18 cellular contexts compared by ENCODE assay signal in genomic region chr20:44983095-44983674, GRCh38. TPM values are rescaled to one million over a fixed set of nuclear protein-coding genes. Genes with fewer than 3 reads are reported as not detected.
A peak's percentile ranks its signal among the peaks of the same experiment; 100 is the strongest.
DNase-seq lines count a peak whose midpoint lies in the region; ATAC-seq and TF ChIP-seq lines count a peak whose summit lies in the region.
"Had no signal": no experiment of that assay in that cellular context is flagged by ENCODE, and none has a peak within 500 bp of the region (broad histone marks: within the 10 kb centered on the region; RNA-seq: fewer than 3 reads in every experiment).

No MANE protein-coding gene starts in this region.

- peaks cover 91% of the 10 kb centered on the region for H3K36me3 Mint-ChIP-seq in CD4-positive, alpha-beta T cell (ENCODE audit: low read depth)
- peaks cover 75% of the 10 kb centered on the region for H3K36me3 Mint-ChIP-seq in activated CD8-positive, alpha-beta T cell treated with anti-CD3 and anti-CD28 coated beads, Interleukin-2, amount 10 ng/mL, durations not matched to agents 7 days and 5 days (ENCODE audit: low read depth)
- peaks cover 16 to 41% (median 33%) of the 10 kb centered on the region in 3 donors for H3K36me3 Mint-ChIP-seq in immature natural killer cell

- no peaks in the 10 kb centered on the region for H3K9me3 Mint-ChIP-seq in CD4-positive, alpha-beta T cell
- no peaks in the 10 kb centered on the region for H3K9me3 Mint-ChIP-seq in activated CD8-positive, alpha-beta T cell treated with anti-CD3 and anti-CD28 coated beads, Interleukin-2, amount 10 ng/mL, durations not matched to agents 7 days and 5 days (ENCODE audit: insufficient read depth)
- no peaks in the 10 kb centered on the region for H3K9me3 Mint-ChIP-seq in immature natural killer cell

- H4K20me1 ChIP-seq in BLaER1 treated with 17β-estradiol and CSF1 and Interleukin-3, amounts not matched to agents 10 nM and 100 nM: no peaks in the 10 kb centered on the region

- H3K4me1 ChIP-seq in BLaER1 treated with 17β-estradiol and CSF1 and Interleukin-3, amounts not matched to agents 10 nM and 100 nM: peaks cover 31 to 50% (median 40%) of the 10 kb centered on the region in 10 experiments
- H3K4me1 ChIP-seq: foreskin keratinocyte had no signal

- H3K4me1 Mint-ChIP-seq in CD4-positive, alpha-beta T cell (ENCODE audit: low read depth): peaks cover 85% of the 10 kb centered on the region
- H3K4me1 Mint-ChIP-seq in activated CD8-positive, alpha-beta T cell treated with anti-CD3 and anti-CD28 coated beads, Interleukin-2, amount 10 ng/mL, durations not matched to agents 7 days and 5 days (ENCODE audit: low read depth): peaks cover 53% of the 10 kb centered on the region
- H3K4me1 Mint-ChIP-seq in immature natural killer cell: peaks cover 60 to 88% of the 10 kb centered on the region in 2 donors

- no peaks in the 10 kb centered on the region for H3K9me3 ChIP-seq in BLaER1 treated with 17β-estradiol and CSF1 and Interleukin-3, amounts not matched to agents 10 nM and 100 nM (replicated peaks in 1 of 11)
- no peaks in the 10 kb centered on the region for H3K9me3 ChIP-seq in CD4-positive, alpha-beta T cell (ENCODE audit: control insufficient read depth, low read length)
- H3K9me3 ChIP-seq: upper lobe of left lung had no signal

- no peaks in the 10 kb centered on the region for H3K27me3 ChIP-seq in BLaER1 treated with 17β-estradiol and CSF1 and Interleukin-3, amounts not matched to agents 10 nM and 100 nM
- no peaks in the 10 kb centered on the region for H3K27me3 ChIP-seq in CD4-positive, alpha-beta T cell (ENCODE audit: control insufficient read depth, insufficient read depth, low read length)
- H3K27me3 ChIP-seq: foreskin keratinocyte, upper lobe of left lung had no signal

- TF ChIP-seq CTCF in CD4-positive, alpha-beta T cell (IDR thresholded peaks at IDR 0.05): no peak

- H3K9ac ChIP-seq in BLaER1 treated with 17β-estradiol and CSF1 and Interleukin-3, amounts not matched to agents 10 nM and 100 nM: no peak overlapping the region

- H3K36me3 ChIP-seq in BLaER1 treated with 17β-estradiol and CSF1 and Interleukin-3, amounts not matched to agents 10 nM and 100 nM: peaks cover 76 to 89% (median 81%) of the 10 kb centered on the region in 11 experiments

- H3K4me3 ChIP-seq in BLaER1 treated with 17β-estradiol and CSF1 and Interleukin-3, amounts not matched to agents 10 nM and 100 nM: no peak overlapping the region
- H3K4me3 ChIP-seq: upper lobe of left lung had no signal

- no peak for DNase-seq in CD4-positive, alpha-beta T cell
- DNase-seq in activated CD8-positive, alpha-beta T cell treated with anti-CD3 and anti-CD28 coated beads, Interleukin-2, amount 10 ng/mL, durations not matched to agents 7 days and 5 days: no peak
- DNase-seq in immature natural killer cell: no peak
- DNase-seq in NCI-H1694 (lab: John Stamatoyannopoulos, UW): no peak
- no peak for DNase-seq in NCI-H146 (lab: John Stamatoyannopoulos, UW)
- DNase-seq in amygdala (lab: John Stamatoyannopoulos, UW): no peak
- DNase-seq: activated CD4-positive, CD25-positive, alpha-beta regulatory T cell; Calu3; dermis blood vessel endothelial cell; foreskin keratinocyte; hypothalamus; kidney; mammary epithelial cell; NCI-H1417 treated with DMSO at 0.1 percent for 48 hours; stimulated activated CD4-positive, alpha-beta T cell treated with anti-CD3 and anti-CD28 coated beads, Interleukin-1b, Interleukin-23, amount 100 ng/mL, for 48 hours; upper lobe of left lung had no signal

- peak overlapping the region; percentile 96 for H3K27ac Mint-ChIP-seq in CD4-positive, alpha-beta T cell
- peak overlapping the region; percentile 36 for H3K27ac Mint-ChIP-seq in activated CD8-positive, alpha-beta T cell treated with anti-CD3 and anti-CD28 coated beads, Interleukin-2, amount 10 ng/mL, durations not matched to agents 7 days and 5 days
- peak overlapping the region; percentile 72 to 99 (median 82) for H3K27ac Mint-ChIP-seq in immature natural killer cell

- POLR2A ChIA-PET in CD4-positive, alpha-beta T cell (lab: Charles Lee): interaction anchor here (1.0 to 1.2 kb wide), 2 partner anchors 16 to 23 kb away, joined by 3 to 4 read pairs; partner anchors contain the start of gene TOMM34
- POLR2A ChIA-PET in activated CD8-positive, alpha-beta T cell treated with anti-CD3 and anti-CD28 coated beads, Interleukin-2, amount 10 ng/mL, durations not matched to agents 7 days and 5 days (lab: Charles Lee): interaction anchor here (0.6 to 1.1 kb wide), 3 partner anchors 11 to 17 kb away, joined by 3 to 4 read pairs (median 3); partner anchors contain the start of gene STK4

- ATAC-seq in CD4-positive, alpha-beta T cell (ENCODE audit: poor library complexity): no peak
- no peak for ATAC-seq in activated CD8-positive, alpha-beta T cell treated with anti-CD3 and anti-CD28 coated beads, Interleukin-2, amount 10 ng/mL, durations not matched to agents 7 days and 5 days
- ATAC-seq: foreskin keratinocyte had no signal

- peak overlapping the region in 5 of 11 experiments; percentile 3 to 34 (median 17); a peak in 6 of 22 replicates for H3K27ac ChIP-seq in BLaER1 treated with 17β-estradiol and CSF1 and Interleukin-3, amounts not matched to agents 10 nM and 100 nM
- H3K27ac ChIP-seq in CD4-positive, alpha-beta T cell (ENCODE audit: low read depth, low read length): peak overlapping the region; percentile 36
- H3K27ac ChIP-seq: epithelial cell of prostate, foreskin keratinocyte had no signal

- peak overlapping the region; percentile 4 to 58 (median 41); a peak in 18 of 22 replicates for H3K4me2 ChIP-seq in BLaER1 treated with 17β-estradiol and CSF1 and Interleukin-3, amounts not matched to agents 10 nM and 100 nM

- H3K4me3 Mint-ChIP-seq in CD4-positive, alpha-beta T cell: peak overlapping the region; percentile 17
- H3K4me3 Mint-ChIP-seq in activated CD8-positive, alpha-beta T cell treated with anti-CD3 and anti-CD28 coated beads, Interleukin-2, amount 10 ng/mL, durations not matched to agents 7 days and 5 days: no peak overlapping the region
- peak overlapping the region in 3 of 5 donors; percentile 20 to 48 (median 31) for H3K4me3 Mint-ChIP-seq in immature natural killer cell

- H3K27me3 Mint-ChIP-seq in CD4-positive, alpha-beta T cell: no peaks in the 10 kb centered on the region
- H3K27me3 Mint-ChIP-seq in activated CD8-positive, alpha-beta T cell treated with anti-CD3 and anti-CD28 coated beads, Interleukin-2, amount 10 ng/mL, durations not matched to agents 7 days and 5 days (ENCODE audit: low read depth): no peaks in the 10 kb centered on the region
- peaks cover 2 to 8% (median 5%) of the 10 kb centered on the region in 3 donors for H3K27me3 Mint-ChIP-seq in immature natural killer cell (ENCODE audit: low read depth in 3 of 3)

- CTCF ChIA-PET in CD4-positive, alpha-beta T cell (lab: Charles Lee): interaction anchor here (1.6 to 2.8 kb wide), 2 partner anchors 9 to 11 kb away, joined by 3 to 10 read pairs; no protein-coding TSS in a partner anchor
- CTCF ChIA-PET in activated CD8-positive, alpha-beta T cell treated with anti-CD3 and anti-CD28 coated beads, Interleukin-2, amount 10 ng/mL, durations not matched to agents 7 days and 5 days (lab: Charles Lee): no interaction called here

- intact Hi-C loops in CD4-positive, alpha-beta T cell (cut with DNase I, micrococcal nuclease): loop anchor here in 1 of 2 experiments (2.0 kb wide), 1 partner anchor 14 kb away; no protein-coding TSS in a partner anchor

RNA-seq across cellular contexts. Expression of gene STK4, which starts 16.9 kb away (rescaled TPM):
- 100 to 1,000 TPM; 265 to 277 TPM for total RNA-seq in CD4-positive, alpha-beta T cell
- 100 to 1,000 TPM; 159 to 164 TPM for total RNA-seq in activated CD8-positive, alpha-beta T cell treated with anti-CD3 and anti-CD28 coated beads, Interleukin-2, amount 10 ng/mL, durations not matched to agents 7 days and 5 days
- polyA plus RNA-seq in immature natural killer cell: 100 to 1,000 TPM; 122 to 256 (median 133) TPM

RNA-seq across cellular contexts. Expression of gene TOMM34, which starts 23.0 kb away (rescaled TPM):
- 1 to 10 TPM; 5.6 to 5.9 TPM for total RNA-seq in CD4-positive, alpha-beta T cell
- total RNA-seq in activated CD8-positive, alpha-beta T cell treated with anti-CD3 and anti-CD28 coated beads, Interleukin-2, amount 10 ng/mL, durations not matched to agents 7 days and 5 days: 10 to 100 TPM; 20.2 to 20.3 TPM
- 10 to 100 TPM; 13.4 to 30.0 (median 24.8) TPM for polyA plus RNA-seq in immature natural killer cell

Comparison
In these comparisons a context has a peak if more than half of its experiments do, and no peak if none do; other contexts are left out.
1. H3K27ac Mint-ChIP-seq: peak in every context shown above with its lines; median percentile 96 in CD4-positive, alpha-beta T cell; 82 in immature natural killer cell; 36 in activated CD8-positive, alpha-beta T cell treated with anti-CD3 and anti-CD28 coated beads, Interleukin-2, amount 10 ng/mL, durations not matched to agents 7 days and 5 days.